8 cellular contexts compared by ENCODE assay signal in the genomic region with DNA sequence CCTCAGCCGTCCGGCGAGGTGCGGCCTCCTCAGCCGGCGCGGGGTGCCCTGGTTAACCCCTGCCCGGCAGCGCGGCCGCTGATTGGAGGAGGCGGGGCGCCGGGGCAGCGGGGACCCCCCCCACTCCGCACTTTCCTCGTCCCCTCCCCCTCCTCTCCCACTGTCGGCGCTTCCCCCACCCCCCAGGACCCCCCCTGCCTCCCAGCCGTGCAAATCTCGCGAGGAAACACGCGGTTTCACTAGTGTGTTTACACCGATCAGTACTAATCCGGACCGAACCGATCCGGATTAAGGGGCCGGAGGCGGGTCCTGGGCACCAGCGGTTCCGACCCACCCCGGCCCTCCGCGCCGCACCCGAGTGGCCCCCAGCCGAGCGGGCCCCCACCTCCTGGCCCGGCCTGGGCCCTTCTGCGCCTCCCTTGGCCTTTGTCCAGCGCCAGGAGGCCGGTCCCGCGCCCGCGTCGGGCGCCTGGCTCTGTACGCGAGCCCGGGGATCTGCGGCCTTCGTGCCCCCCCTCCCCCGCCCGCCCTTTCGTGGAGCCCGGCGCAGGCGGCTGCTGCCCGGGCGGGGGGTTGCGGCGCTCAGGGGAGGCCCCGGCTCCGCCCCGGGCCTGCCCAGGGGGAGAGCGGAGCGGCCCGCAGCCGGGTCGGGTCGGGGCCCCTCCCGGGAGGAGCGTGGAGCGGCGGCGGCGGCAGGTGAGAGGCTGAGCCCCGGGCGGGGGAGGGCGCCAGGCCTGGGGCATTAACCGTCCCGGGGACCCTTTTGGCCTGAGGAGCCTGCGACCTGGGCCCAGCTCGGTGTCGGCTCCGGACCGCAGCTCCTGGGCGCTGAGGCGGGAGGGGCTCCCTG. TPM values are rescaled to one million over a fixed set of nuclear protein-coding genes. Genes with fewer than 3 reads are reported as not detected.
A peak's percentile ranks its signal among the peaks of the same experiment; 100 is the strongest.
DNase-seq lines count a peak whose midpoint lies in the region; ATAC-seq and TF ChIP-seq lines count a peak whose summit lies in the region.
"Not testable (repeated sequence)": the region's sequence is repeated elsewhere in the genome, so short reads cannot be mapped to it uniquely, and the experiment has no call there.

No MANE protein-coding gene starts in this region.

- ATAC-seq in GM19351 (IDR thresholded peaks at IDR 0.05; ENCODE audit: unreplicated experiment) (peak; percentile 71), HG03457 (IDR thresholded peaks at IDR 0.05; ENCODE audit: unreplicated experiment) (peak; percentile 67)

- H3K4me3 ChIP-seq in coronary artery: peak overlapping the region; percentile 99

- H3K27me3 Mint-ChIP-seq in activated CD4-positive, alpha-beta T cell treated with anti-CD3 and anti-CD28 coated beads, Interleukin-2, amount 10 ng/mL, durations not matched to agents 24 days and 14 days: not testable (repeated sequence)

- peak; percentile 76 for DNase-seq in Ammon's horn (ENCODE audit: low spot score)
- DNase-seq in NCI-H524 (lab: John Stamatoyannopoulos, UW): peak; percentile 68 to 79
- DNase-seq in activated CD4-positive, alpha-beta T cell treated with anti-CD3 and anti-CD28 coated beads, Interleukin-2, amount 10 ng/mL, durations not matched to agents 24 days and 14 days: peak; percentile 92
- peak; percentile 90 for DNase-seq in coronary artery (ENCODE audit: low spot score)
- DNase-seq in left kidney (ENCODE audit: low read depth, low spot score): peak; percentile 93
- peak; percentile 66 to 79 for DNase-seq in stimulated activated CD4-positive, alpha-beta T cell treated with anti-CD3 and anti-CD28 coated beads, Interleukin-1b, Interleukin-23, amount 100 ng/mL, for 4 hours (ENCODE audit: low read depth in 2 of 2)

- H3K9me3 Mint-ChIP-seq in activated CD4-positive, alpha-beta T cell treated with anti-CD3 and anti-CD28 coated beads, Interleukin-2, amount 10 ng/mL, durations not matched to agents 24 days and 14 days: not testable (repeated sequence)

- intact Hi-C loops in activated CD4-positive, alpha-beta T cell treated with anti-CD3 and anti-CD28 coated beads, Interleukin-2, amount 10 ng/mL, durations not matched to agents 24 days and 14 days (cut with micrococcal nuclease): loop anchor here (2.0 to 10.0 kb wide), 3 partner anchors 55 to 523 kb away; a partner anchor contains a TSS

- peak overlapping the region; percentile 99 to 100 for H3K27ac ChIP-seq in coronary artery

- TF ChIP-seq CTCF in coronary artery (IDR thresholded peaks at IDR 0.05): not testable (repeated sequence)

- peaks cover 25% of the 10 kb centered on the region for H3K4me1 Mint-ChIP-seq in activated CD4-positive, alpha-beta T cell treated with anti-CD3 and anti-CD28 coated beads, Interleukin-2, amount 10 ng/mL, durations not matched to agents 24 days and 14 days

- peaks cover 29% of the 10 kb centered on the region for H3K36me3 Mint-ChIP-seq in activated CD4-positive, alpha-beta T cell treated with anti-CD3 and anti-CD28 coated beads, Interleukin-2, amount 10 ng/mL, durations not matched to agents 24 days and 14 days (ENCODE audit: low read depth)

- peak overlapping the region; percentile 67 for H3K27ac Mint-ChIP-seq in activated CD4-positive, alpha-beta T cell treated with anti-CD3 and anti-CD28 coated beads, Interleukin-2, amount 10 ng/mL, durations not matched to agents 24 days and 14 days

- H3K4me3 Mint-ChIP-seq in activated CD4-positive, alpha-beta T cell treated with anti-CD3 and anti-CD28 coated beads, Interleukin-2, amount 10 ng/mL, durations not matched to agents 24 days and 14 days: peak overlapping the region; percentile 64

RNA-seq across cellular contexts. Expression of a gene that starts 54.8 kb away (rescaled TPM):
- total RNA-seq in activated CD4-positive, alpha-beta T cell treated with anti-CD3 and anti-CD28 coated beads, Interleukin-2, amount 10 ng/mL, durations not matched to agents 24 days and 14 days: 61.1 and 71.3 TPM in 2 replicates

Comparison
In these comparisons a context has a peak if more than half of its experiments do, and no peak if none do; other contexts are left out.
1. Peak in every context shown above with its lines: DNase-seq, ATAC-seq, H3K4me3 ChIP-seq and H3K27ac ChIP-seq.